In the genomic region with DNA sequence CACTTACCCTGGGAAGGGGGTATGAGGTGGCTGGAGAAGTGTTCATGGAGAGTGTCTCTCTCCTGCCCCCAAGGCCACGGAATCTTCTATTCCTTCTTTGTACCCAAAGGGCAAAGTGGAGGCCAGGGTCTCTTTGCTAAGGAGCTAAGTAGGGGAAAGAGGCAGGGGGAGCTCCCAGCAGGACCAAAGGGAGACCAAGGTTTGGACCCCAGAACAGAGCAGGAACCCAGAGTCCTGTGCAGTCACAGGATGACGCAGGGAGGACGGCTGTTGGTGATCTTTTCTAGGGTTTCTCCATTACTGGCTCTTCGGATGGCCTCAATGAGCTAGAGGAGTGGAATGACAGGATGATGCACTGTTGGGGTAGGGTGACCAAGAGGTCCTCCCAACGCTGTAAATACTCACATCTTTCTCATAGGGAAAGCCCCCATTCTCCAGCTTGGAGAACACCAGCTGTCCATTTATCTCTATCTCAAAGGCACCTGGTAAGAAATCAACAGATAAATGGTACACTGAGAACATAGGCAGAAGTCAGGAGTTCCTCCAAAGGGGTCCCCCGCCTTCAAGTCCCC, we compare ENCODE assay signal across 8 cellular contexts. TPM values are rescaled to one million over a fixed set of nuclear protein-coding genes. Genes with fewer than 3 reads are reported as not detected.
DNase-seq lines count a peak whose midpoint lies in the region; ATAC-seq and TF ChIP-seq lines count a peak whose summit lies in the region.

No MANE protein-coding gene starts in this region.

- H3K27me3 ChIP-seq in ACC112 (ENCODE audit: insufficient read depth, low read length), result no peaks in the 10 kb centered on the region
- no peaks in the 10 kb centered on the region for H3K27me3 ChIP-seq in HUES48 (ENCODE audit: control insufficient read depth, insufficient read depth, low read length)

- H3K9ac ChIP-seq in HUES48 (ENCODE audit: low read depth, low read length), result 0 out of 2 replicates have a peak overlapping the region, but pooled peaks have one; percentile 67

- H3K27ac ChIP-seq in ACC112 (ENCODE audit: low read depth, low read length), result no peak overlapping the region
- H3K27ac ChIP-seq in HUES48 (ENCODE audit: low read depth, low read length), result peak overlapping the region; percentile 77

- peaks cover 7% of the 10 kb centered on the region for H3K4me1 ChIP-seq in ACC112 (ENCODE audit: control insufficient read depth, insufficient read depth, low read length, unreplicated experiment)
- H3K4me1 ChIP-seq in HUES48 (ENCODE audit: control insufficient read depth, insufficient read depth, low read length), result peaks cover 11% of the 10 kb centered on the region; the same call in 1 of the 2 replicates

- no peak for DNase-seq in cardiac fibroblast (ENCODE audit: low read depth in 2 of 2)
- DNase-seq in myocyte (ENCODE audit: low read depth), result peak; percentile 24
- DNase-seq in DMS 273 (lab: John Stamatoyannopoulos, UW; ENCODE audit: unreplicated experiment), result no peak
- no peak for DNase-seq in COLO829 (ENCODE audit: low spot score)
- DNase-seq in HPDE6-E6E7 (ENCODE audit: extremely low spot score), result no peak

- H2AFZ ChIP-seq in ACC112 (ENCODE audit: low read length, unreplicated experiment), result no peak overlapping the region

- no peaks in the 10 kb centered on the region for H3K9me3 ChIP-seq in HUES48 (ENCODE audit: control insufficient read depth, insufficient read depth, low read length)

- H3K36me3 ChIP-seq in ACC112 (ENCODE audit: insufficient read depth, low read length), result peaks cover 6% of the 10 kb centered on the region; the same call in 1 of the 2 replicates
- peaks cover 50% of the 10 kb centered on the region for H3K36me3 ChIP-seq in HUES48 (ENCODE audit: control insufficient read depth, insufficient read depth, low read length)

- H3K79me2 ChIP-seq in ACC112 (ENCODE audit: control insufficient read depth, insufficient read depth, low read length, unreplicated experiment), result no peaks in the 10 kb centered on the region

- H3K4me3 ChIP-seq in ACC112 (ENCODE audit: low read depth, low read length) (peak overlapping the region; percentile 91), HUES48 (ENCODE audit: low read depth, low read length) (peak overlapping the region; percentile 74), cardiac fibroblast (replicated peaks in 1 of 2; ENCODE audit: low read depth in 2 of 2, low read length in 2 of 2) (peak overlapping the region; percentile 73 to 82)

- no peak for ATAC-seq in GM21619 (IDR thresholded peaks at IDR 0.05; ENCODE audit: unreplicated experiment)

- no peak for TF ChIP-seq CTCF in cardiac fibroblast (IDR thresholded peaks at IDR 0.05; ENCODE audit: low read depth, low read length)

RNA-seq across cellular contexts. Expression of a gene that starts 1.0 kb away (rescaled TPM):
- 47.9 and 55.2 TPM in 2 replicates for total RNA-seq in myocyte
- 93.3 TPM for polyA plus RNA-seq in myocyte (2012)

RNA-seq across cellular contexts. Expression of a gene that starts 8.4 kb away (rescaled TPM):
- total RNA-seq in myocyte, result not detected in 2 replicates
- 0.11 TPM for polyA plus RNA-seq in myocyte (2012)

RNA-seq across cellular contexts. Expression of a gene that starts 29.5 kb away (rescaled TPM):
- 87.4 and 119 TPM in 2 replicates for total RNA-seq in myocyte
- polyA plus RNA-seq in myocyte (2012), result 74.7 TPM

RNA-seq across cellular contexts. Expression of a gene that starts 41.5 kb away (rescaled TPM):
- total RNA-seq in myocyte, result 17.1 TPM in 2 replicates
- polyA plus RNA-seq in myocyte (2012), result 16.7 TPM
